Comparison of ENCODE assay signal across 24 cellular contexts in the genomic region with DNA sequence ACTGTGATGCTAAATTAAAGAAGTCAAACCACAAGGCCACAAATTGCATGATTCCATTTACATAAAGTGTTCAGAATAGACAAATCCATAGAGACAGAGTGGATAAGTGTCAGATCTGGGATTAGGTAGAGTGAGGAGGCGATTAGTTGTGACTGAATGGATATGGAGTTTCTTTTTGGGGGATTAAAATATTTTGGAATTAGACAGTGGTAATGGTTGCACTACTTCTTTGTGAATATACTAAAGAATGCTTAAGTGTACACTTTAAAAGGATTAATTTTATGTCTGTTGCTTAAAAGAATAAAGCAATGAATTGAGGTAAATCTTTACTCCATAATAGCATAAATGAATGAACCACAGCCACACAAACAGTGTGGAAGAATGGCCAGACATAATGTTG.
"Had no signal": no experiment of that assay in that cellular context is flagged by ENCODE, and none has a peak within 500 bp of the region (broad histone marks: within the 10 kb centered on the region; RNA-seq: fewer than 3 reads in every experiment).

No MANE protein-coding gene starts in this region.

- ATAC-seq: effector memory CD8-positive, alpha-beta T cell; esophagus mucosa; gastrocnemius medialis; heart right ventricle; left cardiac atrium; left lung; left ventricle myocardium superior; lower lobe of right lung; mucosa of descending colon; naive thymus-derived CD8-positive, alpha-beta T cell had no signal

- FAIRE-seq: endometrium, islet of Langerhans, keratinocyte had no signal

- DNase-seq: effector CD8-positive, alpha-beta T cell; effector memory CD8-positive, alpha-beta T cell; endodermal cell; erythroblast; esophagus squamous epithelium; foreskin fibroblast; foreskin melanocyte; gastrocnemius medialis; glutamatergic neuron; head of caudate nucleus; heart right ventricle; hippocampal formation; left cardiac atrium; left lung; left ventricle myocardium superior; lower lobe of right lung; mesenchymal stem cell; mucosa of descending colon; naive B cell; naive thymus-derived CD8-positive, alpha-beta T cell had no signal
